ENCODE assay signal across 8 cellular contexts in the genomic region with DNA sequence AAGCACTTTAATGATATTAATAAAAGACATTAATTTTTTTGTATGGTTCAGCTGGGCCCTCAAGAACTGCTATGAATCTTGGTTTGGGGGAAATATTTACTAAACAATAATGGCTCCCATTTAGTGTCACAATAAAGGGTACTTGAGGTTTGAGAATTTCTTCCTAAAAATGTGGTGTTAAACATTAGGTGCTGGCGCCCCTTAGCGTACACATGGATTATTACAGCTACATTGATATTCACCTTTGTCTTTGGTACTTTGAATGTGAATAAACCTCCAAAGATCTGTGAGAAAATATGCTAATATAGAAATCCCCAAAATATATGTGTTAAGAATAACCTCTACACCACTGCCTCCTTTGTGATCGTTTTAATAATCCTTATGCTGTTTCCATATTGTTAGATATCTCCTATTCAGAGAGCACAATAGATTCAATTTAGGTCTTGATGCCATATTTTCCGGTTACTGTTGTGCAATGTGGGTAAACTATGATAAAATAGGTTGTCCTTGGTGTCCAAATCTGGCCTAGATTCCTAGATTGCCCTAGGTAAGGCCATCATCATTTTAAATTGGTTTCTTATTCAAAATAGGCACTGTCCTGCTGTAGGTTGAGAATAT.
DNase-seq lines count a peak whose midpoint lies in the region; ATAC-seq, FAIRE-seq and TF ChIP-seq lines count a peak whose summit lies in the region.

No MANE protein-coding gene starts in this region.

- no peak overlapping the region for H2AFZ ChIP-seq in K562 (ENCODE audit: low read depth, low read length)
- H2AFZ ChIP-seq in HepG2 (ENCODE audit: low read length): no peak overlapping the region

- H3K4me3 ChIP-seq in K562: no peak overlapping the region
- H3K4me3 ChIP-seq in HepG2 (replicated peaks in 1 of 3; ENCODE audit: insufficient read depth in 1 of 3, low read depth in 2 of 3, low read length in 3 of 3): no peak overlapping the region

- 2% methylated on average over 4 of the region's 4 CpGs for WGBS in K562 (ENCODE audit: insufficient coverage, low coverage, missing lambda C conversion rate)
- WGBS in HepG2 (ENCODE audit: low lambda C conversion rate): 0% methylated on average over 4 of the region's 4 CpGs

- no peaks in the 10 kb centered on the region for H3K9me3 Mint-ChIP-seq in activated naive CD4-positive, alpha-beta T cell treated with anti-CD3 and anti-CD28 coated beads for 36 hours
- no peaks in the 10 kb centered on the region for H3K9me3 Mint-ChIP-seq in activated naive CD4-positive, alpha-beta T cell treated with anti-CD3 and anti-CD28 coated beads, Interleukin-2, amount 50 U/mL, for 72 hours
- H3K9me3 Mint-ChIP-seq in stimulated activated effector memory CD8-positive, alpha-beta T cell treated with anti-CD3 and anti-CD28 coated beads, Interleukin-12 subunit alpha, Interleukin-12 subunit beta, amount 100 ng/mL, for 72 hours: peaks cover 3% of the 10 kb centered on the region

- TF ChIP-seq RAD21 in K562 (CRISPR knock-in tag; conservative IDR thresholded peaks at IDR 0.05 in 1 of 2, IDR thresholded peaks at IDR 0.05 in 1 of 2) (peak; percentile 48 to 76), HepG2 (CRISPR knock-in tag; IDR thresholded peaks at IDR 0.05) (no peak)

- no peaks in the 10 kb centered on the region for H3K79me2 ChIP-seq in K562 (ENCODE audit: control insufficient read depth, insufficient read depth, low read length)
- no peaks in the 10 kb centered on the region for H3K79me2 ChIP-seq in HepG2 (ENCODE audit: insufficient read depth, low read length)

- in situ Hi-C loops in K562 (cut with MboI): loop anchor here (10.0 kb wide), 1 partner anchor 1121 kb away; no protein-coding TSS in a partner anchor
- in situ Hi-C loops in HepG2 (cut with HindIII; ENCODE audit: extremely low pct_ligation_motif_present, low pct_unique_long_range_greater_than_20kb): no loop called here

- no peaks in the 10 kb centered on the region for H3K27me3 Mint-ChIP-seq in activated naive CD4-positive, alpha-beta T cell treated with anti-CD3 and anti-CD28 coated beads for 36 hours (ENCODE audit: low read depth)

- H3K27me3 ChIP-seq in K562 (ENCODE audit: control insufficient read depth in 2 of 2, insufficient read depth in 2 of 2, low read length in 2 of 2): no peaks in the 10 kb centered on the region
- no peaks in the 10 kb centered on the region for H3K27me3 ChIP-seq in HepG2 (ENCODE audit: control insufficient read depth in 1 of 2, insufficient read depth in 2 of 2, low read length in 2 of 2)

- BruUV-seq in K562 (replicated peaks; lab: Mats Ljungman, UMichigan) (no TSS peak), HepG2 (replicated peaks; lab: Mats Ljungman, UMichigan) (no TSS peak)

- no peak overlapping the region for H3K4me3 Mint-ChIP-seq in activated naive CD4-positive, alpha-beta T cell treated with anti-CD3 and anti-CD28 coated beads for 36 hours
- H3K4me3 Mint-ChIP-seq in stimulated activated effector memory CD8-positive, alpha-beta T cell treated with anti-CD3 and anti-CD28 coated beads, Interleukin-12 subunit alpha, Interleukin-12 subunit beta, amount 100 ng/mL, for 72 hours: no peak overlapping the region

- peak; percentile 20 for DNase-seq in activated naive CD4-positive, alpha-beta T cell treated with anti-CD3 and anti-CD28 coated beads for 36 hours
- DNase-seq in activated naive CD4-positive, alpha-beta T cell treated with anti-CD3 and anti-CD28 coated beads, Interleukin-2, amount 50 U/mL, for 72 hours (ENCODE audit: low spot score in 2 of 2): no peak
- DNase-seq in NCI-H446 (lab: John Stamatoyannopoulos, UW): peak; percentile 30 to 69
- peak; percentile 29 to 47 (median 43) for DNase-seq in K562 (ENCODE audit: extremely low read depth in 1 of 4, low spot score in 3 of 4)
- peak; percentile 6 for DNase-seq in HepG2 (ENCODE audit: low spot score)
- DNase-seq in KG1 (lab: John Stamatoyannopoulos, UW): no peak
- no peak for DNase-seq in stimulated activated effector memory CD8-positive, alpha-beta T cell treated with anti-CD3 and anti-CD28 coated beads, Interleukin-12 subunit alpha, Interleukin-12 subunit beta, amount 100 ng/mL, for 72 hours (ENCODE audit: low spot score in 2 of 2)

- no peaks in the 10 kb centered on the region for H3K36me3 Mint-ChIP-seq in activated naive CD4-positive, alpha-beta T cell treated with anti-CD3 and anti-CD28 coated beads for 36 hours (ENCODE audit: low read depth)
- peaks cover 0 to 4% of the 10 kb centered on the region in 2 donors for H3K36me3 Mint-ChIP-seq in activated naive CD4-positive, alpha-beta T cell treated with anti-CD3 and anti-CD28 coated beads, Interleukin-2, amount 50 U/mL, for 72 hours
- no peaks in the 10 kb centered on the region for H3K36me3 Mint-ChIP-seq in stimulated activated effector memory CD8-positive, alpha-beta T cell treated with anti-CD3 and anti-CD28 coated beads, Interleukin-12 subunit alpha, Interleukin-12 subunit beta, amount 100 ng/mL, for 72 hours

- H3K4me1 ChIP-seq in K562 (replicated peaks in 1 of 2; ENCODE audit: control insufficient read depth in 2 of 2, insufficient read depth in 2 of 2, low read length in 2 of 2) (no peaks in the 10 kb centered on the region), HepG2 (ENCODE audit: insufficient read depth, low read length) (no peaks in the 10 kb centered on the region)

- FAIRE-seq in K562 (lab: Jason Lieb, UNC): peak; percentile 46
- FAIRE-seq in HepG2 (lab: Jason Lieb, UNC): peak; percentile 8

- TF ChIP-seq EP300 in K562 (IDR thresholded peaks at IDR 0.05; ENCODE audit: low read length) (no peak), HepG2 (IDR thresholded peaks at IDR 0.05; ENCODE audit: low read depth in 2 of 2, low read length in 2 of 2) (no peak), HepG2 (CRISPR knock-in tag; IDR thresholded peaks at IDR 0.05; ENCODE audit: borderline replicate concordance) (no peak)

- TF ChIP-seq POLR2A in K562 (conservative IDR thresholded peaks at IDR 0.05) (no peak), HepG2 (IDR thresholded peaks at IDR 0.05; ENCODE audit: insufficient read depth in 1 of 2, low read depth in 2 of 2, low read length in 2 of 2) (no peak)

- H3K4me2 ChIP-seq in K562 (ENCODE audit: insufficient read depth, low read length): no peak overlapping the region
- H3K4me2 ChIP-seq in HepG2 (ENCODE audit: low read depth, low read length): no peak overlapping the region

- CTCF ChIA-PET in activated naive CD4-positive, alpha-beta T cell treated with anti-CD3 and anti-CD28 coated beads for 36 hours (lab: Charles Lee): interaction anchor here (0.6 to 1.3 kb wide), 5 partner anchors 33 to 1122 kb away, joined by 3 to 7 read pairs (median 4); no protein-coding TSS in a partner anchor
- CTCF ChIA-PET in K562 (lab: Yijun Ruan, JAX; ENCODE audit: low intra/inter-chr PET ratio) (interaction anchor here (0.7 to 1.7 kb wide), 3 partner anchors 560 to 1123 kb away, joined by 3 to 12 read pairs (median 9); no protein-coding TSS in a partner anchor), HepG2 (lab: Yijun Ruan, JAX; ENCODE audit: low intra/inter-chr PET ratio, low total read pairs) (interaction anchor here (1.4 kb wide), 1 partner anchor 371 kb away, joined by 4 read pairs; no protein-coding TSS in a partner anchor)

- H3K36me3 ChIP-seq in K562 (ENCODE audit: control insufficient read depth, insufficient read depth, low read length) (no peaks in the 10 kb centered on the region), HepG2 (replicated peaks in 1 of 2; ENCODE audit: control insufficient read depth in 1 of 2, insufficient read depth in 2 of 2, low read length in 2 of 2) (no peaks in the 10 kb centered on the region)

- TF ChIP-seq CTCF in K562 (IDR thresholded peaks at IDR 0.05 in 2 of 3, conservative IDR thresholded peaks at IDR 0.05 in 1 of 3; ENCODE audit: insufficient read depth in 2 of 3, low read depth in 1 of 3, low read length in 3 of 3): peak; percentile 42 to 75 (median 59); a peak in 5 of 6 replicates
- peak; percentile 64 for TF ChIP-seq CTCF in HepG2 (CRISPR knock-in tag; IDR thresholded peaks at IDR 0.05)

- no peak overlapping the region for H3K27ac ChIP-seq in K562 (ENCODE audit: extremely low read depth, low read depth, low read length)
- H3K27ac ChIP-seq in HepG2 (ENCODE audit: extremely low read length, insufficient read depth, low read length): no peak overlapping the region

- H3K9me1 ChIP-seq in K562 (ENCODE audit: control insufficient read depth, insufficient read depth, low read length): no peaks in the 10 kb centered on the region

- intact Hi-C loops in activated naive CD4-positive, alpha-beta T cell treated with anti-CD3 and anti-CD28 coated beads for 36 hours (cut with micrococcal nuclease): loop anchor here (1.0 to 5.0 kb wide), 4 partner anchors 123 to 1123 kb away; no protein-coding TSS in a partner anchor
- intact Hi-C loops in K562 (cut with micrococcal nuclease): loop anchor here (1.0 to 5.0 kb wide), 3 partner anchors 561 to 1123 kb away; no protein-coding TSS in a partner anchor
- intact Hi-C loops in HepG2 (cut with micrococcal nuclease; ENCODE audit: unreplicated experiment): loop anchor here (1.0 kb wide), 1 partner anchor 561 kb away; no protein-coding TSS in a partner anchor

- POLR2A ChIA-PET in K562 (lab: Yijun Ruan, JAX) (interaction anchor here (0.7 to 1.1 kb wide), 2 partner anchors 817 to 1122 kb away, joined by 4 read pairs; no protein-coding TSS in a partner anchor), HepG2 (lab: Yijun Ruan, JAX) (no interaction called here)

- H3K4me1 Mint-ChIP-seq in activated naive CD4-positive, alpha-beta T cell treated with anti-CD3 and anti-CD28 coated beads for 36 hours (ENCODE audit: low read depth): no peaks in the 10 kb centered on the region
- no peaks in the 10 kb centered on the region for H3K4me1 Mint-ChIP-seq in stimulated activated effector memory CD8-positive, alpha-beta T cell treated with anti-CD3 and anti-CD28 coated beads, Interleukin-12 subunit alpha, Interleukin-12 subunit beta, amount 100 ng/mL, for 72 hours

- ATAC-seq in activated naive CD4-positive, alpha-beta T cell treated with anti-CD3 and anti-CD28 coated beads, Interleukin-2, amount 50 U/mL, for 72 hours: no peak
- ATAC-seq in HG03103 (IDR thresholded peaks at IDR 0.05; ENCODE audit: low read depth, unreplicated experiment): peak; percentile 55
- 0 out of 3 replicates have a peak, but pooled peaks have one; percentile 31 for ATAC-seq in K562
- no peak for ATAC-seq in HepG2
- no peak for ATAC-seq in stimulated activated effector memory CD8-positive, alpha-beta T cell treated with anti-CD3 and anti-CD28 coated beads, Interleukin-12 subunit alpha, Interleukin-12 subunit beta, amount 100 ng/mL, for 72 hours

- H4K20me1 ChIP-seq in K562 (replicated peaks; ENCODE audit: control insufficient read depth, insufficient read depth, low read length) (no peaks in the 10 kb centered on the region), HepG2 (ENCODE audit: insufficient read depth, low read length) (no peaks in the 10 kb centered on the region)

- H3K27ac Mint-ChIP-seq in activated naive CD4-positive, alpha-beta T cell treated with anti-CD3 and anti-CD28 coated beads for 36 hours: no peak overlapping the region
- no peak overlapping the region for H3K27ac Mint-ChIP-seq in activated naive CD4-positive, alpha-beta T cell treated with anti-CD3 and anti-CD28 coated beads, Interleukin-2, amount 50 U/mL, for 72 hours
- H3K27ac Mint-ChIP-seq in stimulated activated effector memory CD8-positive, alpha-beta T cell treated with anti-CD3 and anti-CD28 coated beads, Interleukin-12 subunit alpha, Interleukin-12 subunit beta, amount 100 ng/mL, for 72 hours: no peak overlapping the region

- H3K9ac ChIP-seq in K562 (ENCODE audit: insufficient read depth in 1 of 2, low read depth in 2 of 2, low read length in 2 of 2) (no peak overlapping the region), HepG2 (ENCODE audit: insufficient read depth, low read depth, low read length) (no peak overlapping the region)

- H3K9me3 ChIP-seq in K562 (replicated peaks; ENCODE audit: control insufficient read depth, insufficient read depth, low read depth, low read length) (no peaks in the 10 kb centered on the region; the same call in none of the 2 replicates), HepG2 (ENCODE audit: low read length) (no peaks in the 10 kb centered on the region)

Comparison
In these comparisons a context has a peak if more than half of its experiments do, and no peak if none do; other contexts are left out.
1. DNase-seq: peak in activated naive CD4-positive, alpha-beta T cell treated with anti-CD3 and anti-CD28 coated beads for 36 hours (single experiment), NCI-H446 (2 of 2), K562 (4 of 4) and HepG2 (single experiment); none in activated naive CD4-positive, alpha-beta T cell treated with anti-CD3 and anti-CD28 coated beads, Interleukin-2, amount 50 U/mL, for 72 hours (0 of 2), KG1 (single experiment) and stimulated activated effector memory CD8-positive, alpha-beta T cell treated with anti-CD3 and anti-CD28 coated beads, Interleukin-12 subunit alpha, Interleukin-12 subunit beta, amount 100 ng/mL, for 72 hours (0 of 2).
2. ATAC-seq: peak in HG03103 (single experiment) and K562 (single experiment); none in activated naive CD4-positive, alpha-beta T cell treated with anti-CD3 and anti-CD28 coated beads, Interleukin-2, amount 50 U/mL, for 72 hours (0 of 2), HepG2 (single experiment) and stimulated activated effector memory CD8-positive, alpha-beta T cell treated with anti-CD3 and anti-CD28 coated beads, Interleukin-12 subunit alpha, Interleukin-12 subunit beta, amount 100 ng/mL, for 72 hours (single experiment).